ENCODE assay signal across 13 cellular contexts in the genomic region with DNA sequence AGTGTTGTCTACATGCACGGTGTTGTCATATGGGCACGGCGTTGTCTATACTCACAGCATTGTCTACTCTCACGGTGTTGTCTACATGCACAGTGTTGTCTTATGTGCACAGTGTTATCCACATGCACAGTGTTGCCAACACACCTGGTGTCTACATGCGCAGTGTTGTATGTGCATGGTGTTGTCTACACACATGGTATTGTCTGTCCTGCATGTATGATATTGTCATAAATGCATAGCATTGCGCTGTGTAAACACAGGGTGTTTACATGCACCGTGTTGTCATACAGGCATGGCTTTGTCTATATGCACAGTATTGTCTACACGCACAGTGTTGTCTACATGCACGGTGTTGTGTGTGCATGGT.
"Had no signal": no experiment of that assay in that cellular context is flagged by ENCODE, and none has a peak within 500 bp of the region (broad histone marks: within the 10 kb centered on the region; RNA-seq: fewer than 3 reads in every experiment).

No MANE protein-coding gene starts in this region.

- H3K9me3 ChIP-seq: lower lobe of right lung, ovary, sigmoid colon, spleen, thoracic aorta had no signal

- H3K36me3 ChIP-seq: brain microvascular endothelial cell, lower lobe of right lung, ovary, sigmoid colon, thoracic aorta had no signal

- DNase-seq: activated CD4-positive, alpha-beta T cell treated with anti-CD3 and anti-CD28 coated beads, Interleukin-2, amount 50 U/mL, for 1 hour; activated CD8-positive, alpha-beta memory T cell treated with anti-CD3 and anti-CD28 coated beads for 24 hours; brain microvascular endothelial cell; foreskin melanocyte; kidney glomerular epithelial cell; lower lobe of right lung; stimulated activated naive CD8-positive, alpha-beta T cell treated with anti-CD3 and anti-CD28 coated beads, Interleukin-15, amount 100 ng/mL, for 72 hours had no signal

- H3K4me1 ChIP-seq: sigmoid colon had no signal

- ATAC-seq: activated CD4-positive, CD25-positive, alpha-beta regulatory T cell treated with anti-CD3 and anti-CD28 coated beads, Interleukin-2, amount 50 U/mL, for 24 hours; lower lobe of right lung; stimulated activated naive CD8-positive, alpha-beta T cell treated with anti-CD3 and anti-CD28 coated beads, Interleukin-15, amount 100 ng/mL, for 72 hours had no signal

- H3K27ac ChIP-seq: brain microvascular endothelial cell, epithelial cell of prostate, lower lobe of right lung, ovary, sigmoid colon, spleen, thoracic aorta had no signal

- H3K27me3 ChIP-seq: brain microvascular endothelial cell, ovary, sigmoid colon, spleen had no signal

- H3K4me3 ChIP-seq: lower lobe of right lung, ovary, sigmoid colon, spleen, thoracic aorta had no signal
